Comparison of ENCODE assay signal across 8 cellular contexts in the genomic region with DNA sequence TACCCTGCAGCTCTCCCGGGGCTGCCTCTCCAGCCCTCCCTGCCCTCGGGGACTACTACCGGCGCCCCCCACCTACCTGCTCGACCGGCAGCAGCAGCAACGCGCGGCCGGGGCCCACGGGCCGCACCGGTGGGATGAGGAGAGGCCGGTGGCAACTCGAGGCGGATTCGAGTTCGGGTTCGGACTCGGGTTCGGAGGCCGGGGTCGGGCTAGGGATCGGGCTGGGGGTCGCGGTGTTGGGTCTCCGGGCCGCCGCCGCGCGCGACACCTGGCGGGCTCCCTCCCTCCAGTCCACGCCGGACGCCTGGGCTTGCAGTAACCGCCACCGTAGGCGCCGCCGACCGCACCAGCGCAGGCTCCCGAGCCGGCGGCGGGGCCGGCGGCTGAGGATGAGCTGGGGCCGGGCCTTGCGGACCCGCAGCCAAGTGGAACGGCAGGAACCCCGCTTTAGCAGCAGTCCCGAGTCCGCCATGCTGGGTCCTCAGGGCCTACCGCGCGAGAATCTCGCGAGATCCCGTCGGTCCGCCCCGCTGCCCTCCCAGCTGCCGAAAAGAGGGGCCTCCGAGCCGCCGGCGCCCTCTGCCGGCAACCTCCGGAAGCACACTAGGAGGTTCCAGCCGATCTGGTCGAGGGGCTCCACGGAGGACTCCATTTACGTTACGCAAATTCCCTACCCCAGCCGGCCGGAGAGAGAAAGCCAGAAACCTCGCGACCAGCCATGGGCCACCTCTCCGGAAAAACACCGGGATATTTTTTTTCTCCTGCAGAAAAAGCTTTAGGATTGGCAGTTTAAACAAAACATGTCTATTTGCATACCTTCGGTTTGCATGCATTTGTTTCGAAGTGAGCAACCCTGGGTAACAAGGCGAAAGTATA. TPM values are rescaled to one million over a fixed set of nuclear protein-coding genes. Genes with fewer than 3 reads are reported as not detected.
DNase-seq lines count a peak whose midpoint lies in the region; ATAC-seq and TF ChIP-seq lines count a peak whose summit lies in the region.

A gene (minus strand): TSS at position 483 of the 876 bp plus-strand sequence. CDS start 11 bp downstream, at position 472.

- TF ChIP-seq EP300 in transverse colon (IDR thresholded peaks at IDR 0.05; ENCODE audit: low read depth): no peak

- TF ChIP-seq POLR2A in transverse colon (IDR thresholded peaks at IDR 0.05): peak; percentile 26

- peak within 1 kb of the TSS; percentile 87 for H3K18ac ChIP-seq in trophoblast cell (ENCODE audit: low read length)

- H3K79me2 ChIP-seq in SU-DHL-6 (ENCODE audit: insufficient read depth, low read length) (peaks cover 19% of the 10 kb centered on the region), trophoblast cell (ENCODE audit: control insufficient read depth, insufficient read depth, low read length, poor library complexity) (peaks cover 8% of the 10 kb centered on the region)

- peak within 1 kb of the TSS; percentile 64 for H3K4ac ChIP-seq in trophoblast cell (ENCODE audit: low read depth, low read length)

- H2AK5ac ChIP-seq in trophoblast cell (ENCODE audit: low read length): no peak within 1 kb of the TSS

- H3K4me3 ChIP-seq in GM12865 (ENCODE audit: low read depth, low read length): peak within 1 kb of the TSS; percentile 92
- H3K4me3 ChIP-seq in SU-DHL-6 (ENCODE audit: insufficient read depth, low read length, poor library complexity, severe bottlenecking): peak within 1 kb of the TSS; percentile 87
- peak within 1 kb of the TSS; percentile 97 for H3K4me3 ChIP-seq in cardiac muscle cell
- H3K4me3 ChIP-seq in trophoblast cell (ENCODE audit: low read depth, low read length): peak within 1 kb of the TSS; percentile 98
- H3K4me3 ChIP-seq in transverse colon: peak within 1 kb of the TSS; percentile 86 to 99 (median 94)

- H3K4me2 ChIP-seq in SU-DHL-6 (ENCODE audit: low read depth, low read length, poor library complexity, severe bottlenecking): peak within 1 kb of the TSS; percentile 100
- H3K4me2 ChIP-seq in trophoblast cell (ENCODE audit: low read length): peak within 1 kb of the TSS; percentile 96

- no peaks in the 10 kb centered on the region for H3F3A ChIP-seq in SU-DHL-6 (ENCODE audit: insufficient read depth)

- intact Hi-C loops in transverse colon (cut with DNase I; ENCODE audit: low total_unique reads): loop anchor here (10.0 kb wide), 1 partner anchor 91 kb away; no protein-coding TSS in a partner anchor

- no peaks in the 10 kb centered on the region; the same call in 1 of the 2 replicates for H3K36me3 ChIP-seq in SU-DHL-6 (ENCODE audit: low read length)
- H3K36me3 ChIP-seq in cardiac muscle cell: peaks cover 15% of the 10 kb centered on the region
- peaks cover 4 to 12% of the 10 kb centered on the region in 2 experiments for H3K36me3 ChIP-seq in trophoblast cell (ENCODE audit: control insufficient read depth in 1 of 2, insufficient read depth in 2 of 2, low read length in 2 of 2)
- peaks cover 0 to 12% (median 4%) of the 10 kb centered on the region in 4 donors for H3K36me3 ChIP-seq in transverse colon

- no peak within 1 kb of the TSS for H3K23ac ChIP-seq in trophoblast cell (ENCODE audit: low read length)

- H4K8ac ChIP-seq in trophoblast cell (ENCODE audit: low read depth, low read length): peak within 1 kb of the TSS; percentile 97

- H3K9ac ChIP-seq in SU-DHL-6 (ENCODE audit: low read length): peak within 1 kb of the TSS; percentile 90
- peak within 1 kb of the TSS; percentile 100 for H3K9ac ChIP-seq in trophoblast cell (ENCODE audit: low read length)

- peak; percentile 96 for DNase-seq in GM12865 (ENCODE audit: low read depth)
- peak; percentile 93 for DNase-seq in NCI-H1105 (lab: John Stamatoyannopoulos, UW)
- peak; percentile 90 for DNase-seq in activated naive CD8-positive, alpha-beta T cell treated with anti-CD3 and anti-CD28 coated beads, Interleukin-2, amount 50 U/mL, for 16 hours (ENCODE audit: low read depth, low spot score)
- DNase-seq in cardiac muscle cell (ENCODE audit: low read depth in 1 of 2, low spot score in 1 of 2): peak; percentile 94 to 95
- DNase-seq in trophoblast cell: peak; percentile 92 to 96
- DNase-seq in transverse colon: peak; percentile 96

- H2AFZ ChIP-seq in SU-DHL-6 (ENCODE audit: low read depth, low read length, severe bottlenecking) (peak within 1 kb of the TSS; percentile 99), trophoblast cell (ENCODE audit: insufficient read depth, low read length, poor library complexity) (peak within 1 kb of the TSS; percentile 86)

- in situ Hi-C loops in transverse colon (cut with MboI; ENCODE audit: low pct_ligation_motif_present in 1 of 4, low pct_unique_long_range_greater_than_20kb in 1 of 4, low sequenced_read_pairs in 3 of 4): no loop called here

- peaks cover 2% of the 10 kb centered on the region for H3K79me1 ChIP-seq in trophoblast cell (ENCODE audit: low read length)

- H2BK120ac ChIP-seq in trophoblast cell (ENCODE audit: insufficient read depth, low read length, poor library complexity): no peak within 1 kb of the TSS

- peak within 1 kb of the TSS; percentile 33; the same call in 1 of the 2 replicates for H3K27ac ChIP-seq in SU-DHL-6 (ENCODE audit: low read depth, low read length)
- H3K27ac ChIP-seq in cardiac muscle cell: peak within 1 kb of the TSS; percentile 79
- H3K27ac ChIP-seq in trophoblast cell (ENCODE audit: low read depth, low read length): no peak within 1 kb of the TSS
- H3K27ac ChIP-seq in transverse colon: peak within 1 kb of the TSS; percentile 84 to 87 (median 86)

- peak; percentile 94 for ATAC-seq in HG02642 (IDR thresholded peaks at IDR 0.05; ENCODE audit: poor library complexity, unreplicated experiment)

- H3K9me2 ChIP-seq in SU-DHL-6 (replicated peaks; ENCODE audit: insufficient read depth, low read length): no peaks in the 10 kb centered on the region

- peaks cover 6% of the 10 kb centered on the region for H3K4me1 ChIP-seq in cardiac muscle cell (ENCODE audit: low read depth)
- H3K4me1 ChIP-seq in trophoblast cell (ENCODE audit: control insufficient read depth in 1 of 2, insufficient read depth in 2 of 2, low read length in 2 of 2): peaks cover 3% of the 10 kb centered on the region in 2 experiments
- H3K4me1 ChIP-seq in transverse colon: peaks cover 6 to 27% (median 24%) of the 10 kb centered on the region in 4 donors

- peak within 1 kb of the TSS; percentile 82 for H4K12ac ChIP-seq in trophoblast cell (ENCODE audit: low read depth, low read length)

- no CpG with 5 or more reads among the region's 87 CpGs for WGBS in trophoblast cell (ENCODE audit: extremely low coverage, insufficient coverage, insufficient read length)
- 2 to 6% methylated on average over 7 to 40 of the region's 87 CpGs for WGBS in transverse colon (ENCODE audit: low coverage in 1 of 2), 2 donors

- H2BK12ac ChIP-seq in trophoblast cell (ENCODE audit: low read length): no peak within 1 kb of the TSS

- H3K14ac ChIP-seq in trophoblast cell (ENCODE audit: low read length): peak within 1 kb of the TSS; percentile 71

- H2BK5ac ChIP-seq in trophoblast cell (ENCODE audit: low read depth, low read length, poor library complexity): peak within 1 kb of the TSS; percentile 82

- H4K91ac ChIP-seq in trophoblast cell (ENCODE audit: low read depth, low read length): peak within 1 kb of the TSS; percentile 71

- H4K20me1 ChIP-seq in SU-DHL-6 (ENCODE audit: low read depth, low read length): peaks cover 3% of the 10 kb centered on the region; the same call in 1 of the 2 replicates

- TF ChIP-seq CTCF in GM12865 (IDR thresholded peaks at IDR 0.05; ENCODE audit: insufficient read depth, low read depth, low read length, missing control alignments): peak; percentile 93
- TF ChIP-seq CTCF in SU-DHL-6 (IDR thresholded peaks at IDR 0.05; ENCODE audit: insufficient read depth, low read length, poor library complexity, severe bottlenecking): peak; percentile 84
- peak; percentile 89 for TF ChIP-seq CTCF in cardiac muscle cell (IDR thresholded peaks at IDR 0.05; ENCODE audit: low read depth, low read length)
- TF ChIP-seq CTCF in transverse colon (IDR thresholded peaks at IDR 0.05): peak; percentile 96 to 98 (median 97)

- H3K9me3 ChIP-seq in SU-DHL-6 (ENCODE audit: insufficient read depth, low read length) (no peaks in the 10 kb centered on the region), cardiac muscle cell (ENCODE audit: low read depth) (no peaks in the 10 kb centered on the region), trophoblast cell (ENCODE audit: insufficient read depth, low read depth, low read length) (peaks cover 2% of the 10 kb centered on the region), transverse colon (no peaks in the 10 kb centered on the region)

- no peaks in the 10 kb centered on the region for H3K27me3 ChIP-seq in SU-DHL-6 (ENCODE audit: low read length)
- no peaks in the 10 kb centered on the region for H3K27me3 ChIP-seq in cardiac muscle cell
- no peaks in the 10 kb centered on the region for H3K27me3 ChIP-seq in trophoblast cell (ENCODE audit: insufficient read depth, low read length)
- H3K27me3 ChIP-seq in transverse colon: no peaks in the 10 kb centered on the region

RNA-seq across cellular contexts. Expression of the gene that starts here (rescaled TPM):
- total RNA-seq in cardiac muscle cell (22.4 and 33.2 TPM in 2 replicates), transverse colon (10 to 100 TPM in 2 of 4 donors, 1 to 10 TPM in 2; 8.0 to 30.0 (median 13.8) TPM)
- polyA plus RNA-seq in cardiac muscle cell: 12.9 and 16.7 TPM in 2 replicates
- polyA plus RNA-seq in trophoblast cell (2013): 12.2 and 12.5 TPM in 2 replicates
